15 cellular contexts compared by ENCODE assay signal in the genomic region with DNA sequence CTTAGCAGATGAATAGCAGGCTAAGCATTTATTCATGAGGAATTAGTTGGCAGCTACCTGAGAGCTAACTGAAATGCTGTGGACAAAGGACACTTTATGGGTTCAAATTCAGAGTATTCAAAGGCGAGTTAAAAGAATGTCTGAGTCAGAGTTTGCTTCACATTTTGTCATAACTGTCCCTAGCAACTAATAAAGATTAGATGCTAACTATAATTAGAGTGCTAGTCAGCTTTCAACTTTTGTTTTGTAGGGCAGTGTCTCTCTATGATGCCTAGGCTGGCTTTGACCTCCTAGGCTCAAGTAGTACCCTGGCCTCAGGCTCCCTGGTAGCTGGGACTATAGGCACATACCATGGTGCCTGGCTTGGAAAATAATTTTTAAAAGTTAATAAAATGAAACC. TPM values are rescaled to one million over a fixed set of nuclear protein-coding genes. Genes with fewer than 3 reads are reported as not detected.
DNase-seq lines count a peak whose midpoint lies in the region; ATAC-seq and TF ChIP-seq lines count a peak whose summit lies in the region.
"Had no signal": no experiment of that assay in that cellular context is flagged by ENCODE, and none has a peak within 500 bp of the region (broad histone marks: within the 10 kb centered on the region; RNA-seq: fewer than 3 reads in every experiment).

No MANE protein-coding gene starts in this region.

- POLR2A ChIA-PET in A673 (lab: Charles Lee; ENCODE audit: low non-redundant PET): no interaction called here

- peak overlapping the region; percentile 85 for H3K4me3 ChIP-seq in CD4-positive, CD25-positive, alpha-beta regulatory T cell (ENCODE audit: low read depth, low read length)
- H3K4me3 ChIP-seq in HUES48 (ENCODE audit: low read depth, low read length) (no peak overlapping the region; the same call in 1 of the 2 replicates), A673 (ENCODE audit: low read depth, low read length, poor library complexity, severe bottlenecking) (no peak overlapping the region)
- H3K4me3 ChIP-seq: GM23338 had no signal

- H3K9ac ChIP-seq in HUES48 (ENCODE audit: low read depth, low read length): no peak overlapping the region

- H3K27me3 Mint-ChIP-seq in CD4-positive, CD25-positive, alpha-beta regulatory T cell: no peaks in the 10 kb centered on the region
- H3K27me3 Mint-ChIP-seq in mesothelial cell of epicardium (ENCODE audit: low read depth): no peaks in the 10 kb centered on the region
- H3K27me3 Mint-ChIP-seq: activated CD8-positive, alpha-beta T cell treated with anti-CD3 and anti-CD28 coated beads for 36 hours; naive thymus-derived CD4-positive, alpha-beta T cell had no signal

- H3K9me3 Mint-ChIP-seq in CD4-positive, CD25-positive, alpha-beta regulatory T cell: no peaks in the 10 kb centered on the region
- H3K9me3 Mint-ChIP-seq in mesothelial cell of epicardium: no peaks in the 10 kb centered on the region
- H3K9me3 Mint-ChIP-seq: activated CD8-positive, alpha-beta T cell treated with anti-CD3 and anti-CD28 coated beads for 36 hours; GM23338 had no signal

- BruUV-seq in A673 (replicated peaks; lab: Mats Ljungman, UMichigan): no TSS peak

- no peak for DNase-seq in CD4-positive, CD25-positive, alpha-beta regulatory T cell
- DNase-seq in dermis blood vessel endothelial cell (peak; percentile 9), myocyte (ENCODE audit: low read depth) (peak; percentile 65), NCI-H2171 treated with DMSO at 0.1 percent for 48 hours (lab: John Stamatoyannopoulos, UW) (no peak), GM19238 (ENCODE audit: insufficient read length, low spot score) (no peak), A673 (ENCODE audit: low spot score) (no peak), mesothelial cell of epicardium (ENCODE audit: low spot score in 2 of 2, unreplicated experiment in 2 of 2) (no peak)
- DNase-seq: activated CD8-positive, alpha-beta T cell treated with anti-CD3 and anti-CD28 coated beads for 36 hours; activated naive CD4-positive, alpha-beta T cell treated with Interleukin-2 at 50 U/mL for 16 hours; islet precursor cell; SHP77 had no signal

- H3K27ac ChIP-seq in CD4-positive, CD25-positive, alpha-beta regulatory T cell (ENCODE audit: insufficient read depth, low read length, poor library complexity, severe bottlenecking): peak overlapping the region; percentile 8
- H3K27ac ChIP-seq in HUES48 (ENCODE audit: low read depth, low read length): peak overlapping the region; percentile 47
- no peak overlapping the region for H3K27ac ChIP-seq in A673 (ENCODE audit: low read depth, low read length, poor library complexity, severe bottlenecking)

- peaks cover 33% of the 10 kb centered on the region for H3K36me3 ChIP-seq in CD4-positive, CD25-positive, alpha-beta regulatory T cell (ENCODE audit: control insufficient read depth, insufficient read depth, low read length)
- H3K36me3 ChIP-seq in HUES48 (ENCODE audit: control insufficient read depth, insufficient read depth, low read length) (peaks cover 66% of the 10 kb centered on the region), A673 (ENCODE audit: insufficient read depth, low read length, poor library complexity, severe bottlenecking) (peaks cover 51% of the 10 kb centered on the region)

- H3K4me1 Mint-ChIP-seq in CD4-positive, CD25-positive, alpha-beta regulatory T cell: peaks cover 36 to 68% (median 50%) of the 10 kb centered on the region in 4 donors
- peaks cover 39% of the 10 kb centered on the region for H3K4me1 Mint-ChIP-seq in mesothelial cell of epicardium

- intact Hi-C loops in A673 (cut with micrococcal nuclease; ENCODE audit: unreplicated experiment): no loop called here

- H3K27me3 ChIP-seq in CD4-positive, CD25-positive, alpha-beta regulatory T cell (ENCODE audit: control insufficient read depth, insufficient read depth, low read length): no peaks in the 10 kb centered on the region
- H3K27me3 ChIP-seq in HUES48 (ENCODE audit: control insufficient read depth, insufficient read depth, low read length) (no peaks in the 10 kb centered on the region), A673 (replicated peaks; ENCODE audit: insufficient read depth, low read depth, low read length, poor library complexity) (no peaks in the 10 kb centered on the region)

- TF ChIP-seq CTCF in A673 (conservative IDR thresholded peaks at IDR 0.05; ENCODE audit: low read depth, low read length) (no peak), mesothelial cell of epicardium (IDR thresholded peaks at IDR 0.05; ENCODE audit: unreplicated experiment) (no peak)

- H3K9me3 ChIP-seq in CD4-positive, CD25-positive, alpha-beta regulatory T cell (ENCODE audit: control insufficient read depth in 2 of 2, low read length in 2 of 2): no peaks in the 10 kb centered on the region
- H3K9me3 ChIP-seq in HUES48 (ENCODE audit: control insufficient read depth, insufficient read depth, low read length) (no peaks in the 10 kb centered on the region), A673 (ENCODE audit: low read depth, low read length, poor library complexity, severe bottlenecking) (no peaks in the 10 kb centered on the region)

- H3K36me3 Mint-ChIP-seq in CD4-positive, CD25-positive, alpha-beta regulatory T cell: peaks cover 12% of the 10 kb centered on the region
- peaks cover 27% of the 10 kb centered on the region for H3K36me3 Mint-ChIP-seq in mesothelial cell of epicardium

- H3K4me3 Mint-ChIP-seq in CD4-positive, CD25-positive, alpha-beta regulatory T cell: peak overlapping the region in 1 of 4 donors; percentile 95
- no peak overlapping the region for H3K4me3 Mint-ChIP-seq in mesothelial cell of epicardium
- H3K4me3 Mint-ChIP-seq: CD14-positive monocyte, GM23338 had no signal

- ATAC-seq in CD4-positive, CD25-positive, alpha-beta regulatory T cell (ENCODE audit: low read depth in 2 of 2): no peak
- ATAC-seq: activated CD8-positive, alpha-beta T cell treated with anti-CD3 and anti-CD28 coated beads for 36 hours; GM23338; naive thymus-derived CD4-positive, alpha-beta T cell had no signal

- H3K27ac Mint-ChIP-seq in CD4-positive, CD25-positive, alpha-beta regulatory T cell: peak overlapping the region in 1 of 3 donors; percentile 49
- no peak overlapping the region for H3K27ac Mint-ChIP-seq in mesothelial cell of epicardium
- H3K27ac Mint-ChIP-seq: CD14-positive monocyte, GM23338 had no signal

- peaks cover 52% of the 10 kb centered on the region for H3K4me1 ChIP-seq in CD4-positive, CD25-positive, alpha-beta regulatory T cell (ENCODE audit: control insufficient read depth, insufficient read depth, low read length, poor library complexity, severe bottlenecking)
- H3K4me1 ChIP-seq in HUES48 (ENCODE audit: control insufficient read depth, insufficient read depth, low read length) (peaks cover 36% of the 10 kb centered on the region), A673 (ENCODE audit: insufficient read depth, low read length, poor library complexity, severe bottlenecking) (peaks cover 24% of the 10 kb centered on the region)

- CTCF ChIA-PET in A673 (lab: Charles Lee): no interaction called here

RNA-seq across cellular contexts. Expression of gene SMC5, which starts 4.6 kb away (rescaled TPM):
- 37.1 TPM for total RNA-seq in CD4-positive, CD25-positive, alpha-beta regulatory T cell
- 10 to 100 TPM; 12.5 to 17.9 (median 16.0) TPM for polyA plus RNA-seq in CD4-positive, CD25-positive, alpha-beta regulatory T cell
- total RNA-seq in dermis blood vessel endothelial cell (20.4 and 24.4 TPM in 2 replicates), myocyte (26.0 and 28.5 TPM in 2 replicates), A673 (2021) (26.4 and 26.5 TPM in 2 replicates), mesothelial cell of epicardium (48.9 to 56.2 TPM (median 49.3 TPM) in 3 replicates)
- polyA plus RNA-seq in myocyte (2012): 7.0 TPM

Comparison
In these comparisons a context has a peak if more than half of its experiments do, and no peak if none do; other contexts are left out.
1. DNase-seq: peak in dermis blood vessel endothelial cell (single experiment) and myocyte (single experiment); none in CD4-positive, CD25-positive, alpha-beta regulatory T cell (0 of 3), NCI-H2171 treated with DMSO at 0.1 percent for 48 hours (single experiment), GM19238 (single experiment), A673 (single experiment) and mesothelial cell of epicardium (0 of 2).